ENCODE assay signal across 30 cellular contexts in genomic region chrX:17009856-17010650, GRCh38.
A peak's percentile ranks its signal among the peaks of the same experiment; 100 is the strongest.
DNase-seq lines count a peak whose midpoint lies in the region; ATAC-seq and TF ChIP-seq lines count a peak whose summit lies in the region.
"Had no signal": no experiment of that assay in that cellular context is flagged by ENCODE, and none has a peak within 500 bp of the region (broad histone marks: within the 10 kb centered on the region; RNA-seq: fewer than 3 reads in every experiment).

No MANE protein-coding gene starts in this region.

- H3K4me1 ChIP-seq in left lung, result no peaks in the 10 kb centered on the region

- H3K27me3 Mint-ChIP-seq in type B pancreatic cell, result no peaks in the 10 kb centered on the region
- H3K27me3 Mint-ChIP-seq: stimulated activated memory B cell treated with anti-CD40 and anti-IgM and Interleukin-4, amounts not matched to agents 10 μg/mL and 1 μg/mL and 100 μg/mL, for 72 hours had no signal

- no peaks in the 10 kb centered on the region for H3K36me3 ChIP-seq in left lung
- H3K36me3 ChIP-seq: right lobe of liver had no signal

- no peak overlapping the region for H3K4me3 ChIP-seq in left lung
- H3K4me3 ChIP-seq: PC-9, right lobe of liver had no signal

- no peaks in the 10 kb centered on the region for H3K36me3 Mint-ChIP-seq in type B pancreatic cell
- H3K36me3 Mint-ChIP-seq: activated CD4-positive, alpha-beta memory T cell treated with anti-CD3 and anti-CD28 coated beads for 36 hours; immature natural killer cell had no signal

- H3K4me1 Mint-ChIP-seq in type B pancreatic cell (ENCODE audit: unreplicated experiment), result peaks cover 9% of the 10 kb centered on the region
- H3K4me1 Mint-ChIP-seq: immature natural killer cell; stimulated activated memory B cell treated with anti-CD40 and anti-IgM and Interleukin-4, amounts not matched to agents 10 μg/mL and 1 μg/mL and 100 μg/mL, for 72 hours had no signal

- intact Hi-C loops in left lung (cut with DNase I) (no loop called here), sciatic nerve (cut with DNase I) (no loop called here)

- H3K9me3 ChIP-seq in left lung, result no peaks in the 10 kb centered on the region
- H3K9me3 ChIP-seq: right lobe of liver had no signal

- TF ChIP-seq CTCF in left lung (IDR thresholded peaks at IDR 0.05), result no peak
- no peak for TF ChIP-seq CTCF in type B pancreatic cell (conservative IDR thresholded peaks at IDR 0.05)

- H3K9me3 Mint-ChIP-seq in type B pancreatic cell, result no peaks in the 10 kb centered on the region
- H3K9me3 Mint-ChIP-seq: activated CD4-positive, alpha-beta memory T cell treated with anti-CD3 and anti-CD28 coated beads for 36 hours; activated T-helper 1 cell treated with anti-CD3 and anti-CD28 coated beads, Interleukin-12 subunit alpha, Interleukin-12 subunit beta, Interleukin-2, Interleukin-4 antibody, amounts not matched to agents 30 ng/mL and 10 ng/mL and 1 ng/mL, durations not matched to agents 14 hours and 24 hours and 36 hours; immature natural killer cell; stimulated activated memory B cell treated with anti-CD40 and anti-IgM and Interleukin-4, amounts not matched to agents 10 μg/mL and 1 μg/mL and 100 μg/mL, for 72 hours; T-helper 1 cell treated with Interleukin-12 subunit alpha and Interleukin-12 subunit beta and Interleukin-4 antibody, amounts not matched to agents 30 μg/mL and 1 μg/mL, for 36 hours had no signal

- H3K27ac ChIP-seq in left lung, result no peak overlapping the region
- H3K27ac ChIP-seq: 22Rv1, epithelial cell of prostate, PC-9, right lobe of liver had no signal

- peak; percentile 72 for DNase-seq in NCI-H2171 treated with DMSO at 0.1 percent for 48 hours (lab: John Stamatoyannopoulos, UW)
- DNase-seq in NCI-H2171 (lab: John Stamatoyannopoulos, UW), result no peak
- DNase-seq in dermis blood vessel endothelial cell, result peak; percentile 54
- no peak for DNase-seq in left lung
- no peak for DNase-seq in type B pancreatic cell (ENCODE audit: extremely low spot score, unreplicated experiment)
- DNase-seq in stimulated activated CD4-positive, alpha-beta T cell treated with anti-CD3 and anti-CD28 coated beads, Interleukin-15, amount 100 ng/mL, for 24 hours, result no peak
- DNase-seq in sciatic nerve (ENCODE audit: low spot score), result no peak
- DNase-seq in ecto neural progenitor cell (ENCODE audit: low spot score), result no peak
- DNase-seq: activated CD4-positive, alpha-beta memory T cell treated with anti-CD3 and anti-CD28 coated beads for 36 hours; activated CD4-positive, CD25-positive, alpha-beta regulatory T cell treated with anti-CD3 and anti-CD28 coated beads, Interleukin-2, amount 50 U/mL, for 72 hours; activated naive CD4-positive, alpha-beta T cell treated with Interleukin-2 at 50 U/mL for 16 hours; COR-L47; DMS79 treated with DMSO at 0.1 percent for 48 hours; effector CD4-positive, alpha-beta T cell; GF-D8; immature natural killer cell; left ventricle myocardium superior; mesendoderm; NCI-H1105; NCI-H187; NCI-H526; posterior cingulate gyrus; right lobe of liver had no signal

- H3K4me3 Mint-ChIP-seq in type B pancreatic cell, result no peak overlapping the region
- H3K4me3 Mint-ChIP-seq: activated CD4-positive, alpha-beta memory T cell treated with anti-CD3 and anti-CD28 coated beads for 36 hours; activated T-helper 1 cell treated with anti-CD3 and anti-CD28 coated beads, Interleukin-12 subunit alpha, Interleukin-12 subunit beta, Interleukin-2, Interleukin-4 antibody, amounts not matched to agents 30 ng/mL and 10 ng/mL and 1 ng/mL, durations not matched to agents 14 hours and 24 hours and 36 hours; immature natural killer cell; stimulated activated memory B cell treated with anti-CD40 and anti-IgM and Interleukin-4, amounts not matched to agents 10 μg/mL and 1 μg/mL and 100 μg/mL, for 72 hours; T-helper 1 cell treated with Interleukin-12 subunit alpha and Interleukin-12 subunit beta and Interleukin-4 antibody, amounts not matched to agents 30 μg/mL and 1 μg/mL, for 36 hours had no signal

- H3K27me3 ChIP-seq in left lung, result peaks cover 0 to 10% of the 10 kb centered on the region in 2 donors
- H3K27me3 ChIP-seq: right lobe of liver had no signal

- peak overlapping the region; percentile 52 for H3K27ac Mint-ChIP-seq in type B pancreatic cell
- H3K27ac Mint-ChIP-seq: activated CD4-positive, alpha-beta memory T cell treated with anti-CD3 and anti-CD28 coated beads for 36 hours; activated T-helper 1 cell treated with anti-CD3 and anti-CD28 coated beads, Interleukin-12 subunit alpha, Interleukin-12 subunit beta, Interleukin-2, Interleukin-4 antibody, amounts not matched to agents 30 ng/mL and 10 ng/mL and 1 ng/mL, durations not matched to agents 14 hours and 24 hours and 36 hours; immature natural killer cell; stimulated activated memory B cell treated with anti-CD40 and anti-IgM and Interleukin-4, amounts not matched to agents 10 μg/mL and 1 μg/mL and 100 μg/mL, for 72 hours; T-helper 1 cell treated with Interleukin-12 subunit alpha and Interleukin-12 subunit beta and Interleukin-4 antibody, amounts not matched to agents 30 μg/mL and 1 μg/mL, for 36 hours had no signal

- peak; percentile 48 for ATAC-seq in left lung
- ATAC-seq in sciatic nerve, result no peak
- ATAC-seq: left ventricle myocardium superior; SK-N-SH treated with all-trans-retinoic acid at 6 μM for 48 hours; stimulated activated memory B cell treated with anti-CD40 and anti-IgM and Interleukin-4, amounts not matched to agents 10 μg/mL and 1 μg/mL and 100 μg/mL, for 72 hours had no signal

Comparison
In these comparisons a context has a peak if more than half of its experiments do, and no peak if none do; other contexts are left out.
1. DNase-seq: peak in NCI-H2171 treated with DMSO at 0.1 percent for 48 hours (single experiment) and dermis blood vessel endothelial cell (single experiment); none in NCI-H2171 (single experiment), left lung (0 of 2), type B pancreatic cell (single experiment), stimulated activated CD4-positive, alpha-beta T cell treated with anti-CD3 and anti-CD28 coated beads, Interleukin-15, amount 100 ng/mL, for 24 hours (single experiment), sciatic nerve (single experiment) and ecto neural progenitor cell (single experiment).